ENCODE assay signal across 14 cellular contexts in the genomic region with DNA sequence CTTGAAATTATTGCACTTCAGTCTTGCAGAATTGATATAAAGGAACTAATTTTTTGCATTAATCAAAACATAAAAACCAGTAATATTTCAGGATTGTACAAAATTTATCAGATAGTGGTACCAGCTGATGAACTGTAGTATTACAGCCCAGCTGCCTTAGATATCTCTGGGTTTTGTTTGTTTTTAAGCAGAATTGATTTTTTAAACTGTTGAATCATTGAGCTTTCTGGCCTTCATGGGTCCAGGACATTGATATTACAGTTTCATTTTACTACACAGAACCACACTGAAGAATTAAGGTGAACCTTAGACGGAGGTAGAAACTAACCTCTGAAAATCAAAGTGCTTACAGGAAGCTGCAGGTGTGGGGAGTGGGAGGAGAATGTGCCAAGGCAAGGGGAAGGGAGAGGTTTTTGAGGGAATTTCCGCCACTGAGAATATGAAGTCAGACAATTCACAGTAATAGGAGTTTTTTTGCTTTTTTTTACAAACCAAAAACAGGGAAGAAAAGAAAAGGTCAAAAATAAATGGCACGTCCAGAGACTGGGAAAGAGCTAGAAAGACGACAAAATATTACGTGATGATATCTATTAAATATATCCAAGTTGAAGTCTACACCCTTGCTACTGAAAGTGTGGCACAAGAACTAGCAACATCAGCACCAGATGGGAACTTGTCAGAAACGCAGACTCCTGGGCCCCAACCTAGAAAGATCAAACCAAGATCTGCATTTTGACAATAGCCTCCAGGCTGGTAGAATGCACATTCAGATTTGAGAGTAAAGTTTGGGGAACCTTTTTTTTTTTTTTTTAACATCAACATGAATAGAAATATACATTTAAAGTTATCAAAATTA. TPM values are rescaled to one million over a fixed set of nuclear protein-coding genes. Genes with fewer than 3 reads are reported as not detected.
DNase-seq lines count a peak whose midpoint lies in the region; ATAC-seq and TF ChIP-seq lines count a peak whose summit lies in the region.
"Had no signal": no experiment of that assay in that cellular context is flagged by ENCODE, and none has a peak within 500 bp of the region (broad histone marks: within the 10 kb centered on the region; RNA-seq: fewer than 3 reads in every experiment).

No MANE protein-coding gene starts in this region.

- H3K4me1 ChIP-seq in osteoblast (ENCODE audit: insufficient read depth, low read length): peaks cover 13% of the 10 kb centered on the region
- no peaks in the 10 kb centered on the region for H3K4me1 ChIP-seq in upper lobe of left lung
- H3K4me1 ChIP-seq: prostate gland had no signal

- TF ChIP-seq CTCF in osteoblast (IDR thresholded peaks at IDR 0.05; ENCODE audit: extremely low read depth, low read depth, low read length): no peak
- TF ChIP-seq CTCF in upper lobe of left lung (IDR thresholded peaks at IDR 0.05): no peak

- H3K9me3 ChIP-seq in osteoblast (ENCODE audit: low read depth, low read length): no peaks in the 10 kb centered on the region
- H3K9me3 ChIP-seq in upper lobe of left lung: no peaks in the 10 kb centered on the region
- H3K9me3 ChIP-seq: A549, prostate gland had no signal

- H3K4me2 ChIP-seq in osteoblast (ENCODE audit: insufficient read depth, low read length): no peak overlapping the region
- H3K4me2 ChIP-seq: A549 had no signal

- H3K36me3 ChIP-seq in osteoblast (ENCODE audit: insufficient read depth, low read length): no peaks in the 10 kb centered on the region
- H3K36me3 ChIP-seq in upper lobe of left lung: no peaks in the 10 kb centered on the region
- H3K36me3 ChIP-seq: prostate gland had no signal

- no peak for ATAC-seq in activated CD8-positive, alpha-beta memory T cell treated with anti-CD3 and anti-CD28 coated beads, Interleukin-2, amount 10 ng/mL, durations not matched to agents 7 days and 5 days
- ATAC-seq in GM21576 (IDR thresholded peaks at IDR 0.05; ENCODE audit: unreplicated experiment): peak; percentile 38
- peak; percentile 24 for ATAC-seq in HG03521 (IDR thresholded peaks at IDR 0.05; ENCODE audit: unreplicated experiment)
- ATAC-seq in upper lobe of left lung (ENCODE audit: low FRiP score in 2 of 2): no peak
- ATAC-seq: A549 had no signal

- TF ChIP-seq EP300 in upper lobe of left lung (IDR thresholded peaks at IDR 0.05): no peak

- H2AFZ ChIP-seq in osteoblast (ENCODE audit: low read length): peak overlapping the region; percentile 37

- H3K27me3 ChIP-seq in osteoblast (ENCODE audit: insufficient read depth, low read length) (no peaks in the 10 kb centered on the region), upper lobe of left lung (no peaks in the 10 kb centered on the region)

- 79 to 86% methylated on average over 6 of the region's 6 CpGs for WGBS in upper lobe of left lung, 2 donors

- CTCF ChIA-PET in activated CD8-positive, alpha-beta memory T cell treated with anti-CD3 and anti-CD28 coated beads, Interleukin-2, amount 10 ng/mL, durations not matched to agents 7 days and 5 days (lab: Charles Lee): no interaction called here

- no peak for DNase-seq in activated CD8-positive, alpha-beta memory T cell treated with anti-CD3 and anti-CD28 coated beads, Interleukin-2, amount 10 ng/mL, durations not matched to agents 7 days and 5 days
- no peak for DNase-seq in activated CD8-positive, alpha-beta memory T cell treated with anti-CD3 and anti-CD28 coated beads for 24 hours
- DNase-seq in osteoblast (ENCODE audit: insufficient read length, low spot score, missing footprints): no peak
- no peak for DNase-seq in NCI-H345 (lab: John Stamatoyannopoulos, UW)
- DNase-seq in upper lobe of left lung: no peak
- DNase-seq in T-helper 9 cell: no peak
- DNase-seq: activated CD4-positive, CD25-positive, alpha-beta regulatory T cell; Kasumi-1; NCI-H2171 had no signal

- no peaks in the 10 kb centered on the region for H3K79me2 ChIP-seq in osteoblast (ENCODE audit: insufficient read depth, low read length)

- peaks cover 21% of the 10 kb centered on the region for H3K27me3 Mint-ChIP-seq in activated CD8-positive, alpha-beta memory T cell treated with anti-CD3 and anti-CD28 coated beads, Interleukin-2, amount 10 ng/mL, durations not matched to agents 7 days and 5 days

- no peak for TF ChIP-seq POLR2A in upper lobe of left lung (IDR thresholded peaks at IDR 0.05)

- no peak overlapping the region for H3K27ac ChIP-seq in osteoblast (ENCODE audit: low read depth, low read length)
- no peak overlapping the region for H3K27ac ChIP-seq in upper lobe of left lung
- H3K27ac ChIP-seq: A549, prostate gland had no signal

- no peaks in the 10 kb centered on the region for H3K36me3 Mint-ChIP-seq in activated CD8-positive, alpha-beta memory T cell treated with anti-CD3 and anti-CD28 coated beads, Interleukin-2, amount 10 ng/mL, durations not matched to agents 7 days and 5 days

- peaks cover 6% of the 10 kb centered on the region for H3K4me1 Mint-ChIP-seq in activated CD8-positive, alpha-beta memory T cell treated with anti-CD3 and anti-CD28 coated beads, Interleukin-2, amount 10 ng/mL, durations not matched to agents 7 days and 5 days

- peak overlapping the region; percentile 12 for H3K4me3 Mint-ChIP-seq in activated CD8-positive, alpha-beta memory T cell treated with anti-CD3 and anti-CD28 coated beads, Interleukin-2, amount 10 ng/mL, durations not matched to agents 7 days and 5 days

- H3K4me3 ChIP-seq in osteoblast (ENCODE audit: insufficient read depth, low read length): no peak overlapping the region
- no peak overlapping the region for H3K4me3 ChIP-seq in upper lobe of left lung
- H3K4me3 ChIP-seq: A549, lung, prostate gland had no signal

- peak overlapping the region; percentile 40 for H3K27ac Mint-ChIP-seq in activated CD8-positive, alpha-beta memory T cell treated with anti-CD3 and anti-CD28 coated beads, Interleukin-2, amount 10 ng/mL, durations not matched to agents 7 days and 5 days

- H3K9me3 Mint-ChIP-seq in activated CD8-positive, alpha-beta memory T cell treated with anti-CD3 and anti-CD28 coated beads, Interleukin-2, amount 10 ng/mL, durations not matched to agents 7 days and 5 days (ENCODE audit: low read depth): no peaks in the 10 kb centered on the region

- no peaks in the 10 kb centered on the region for H4K20me1 ChIP-seq in osteoblast (ENCODE audit: insufficient read depth, low read length)

RNA-seq across cellular contexts. Expression of a gene that starts 40.8 kb away (rescaled TPM):
- total RNA-seq in activated CD8-positive, alpha-beta memory T cell treated with anti-CD3 and anti-CD28 coated beads, Interleukin-2, amount 10 ng/mL, durations not matched to agents 7 days and 5 days: 10 to 100 TPM in 1 of 2 experiments, 1 to 10 TPM in 1; 7.4 to 10.1 TPM
- total RNA-seq in osteoblast (46.9 and 47.8 TPM in 2 replicates), upper lobe of left lung (10 to 100 TPM in 5 of 6 donors, 1 to 10 TPM in 1; 9.7 to 65.0 (median 12.9) TPM)

Comparison
In these comparisons a context has a peak if more than half of its experiments do, and no peak if none do; other contexts are left out.
1. ATAC-seq: peak in GM21576 (single experiment) and HG03521 (single experiment); none in activated CD8-positive, alpha-beta memory T cell treated with anti-CD3 and anti-CD28 coated beads, Interleukin-2, amount 10 ng/mL, durations not matched to agents 7 days and 5 days (single experiment) and upper lobe of left lung (0 of 2).